Comparison of ENCODE assay signal across 28 cellular contexts in genomic region chr6:110587328-110587727, GRCh38.
"Had no signal": no experiment of that assay in that cellular context is flagged by ENCODE, and none has a peak within 500 bp of the region (broad histone marks: within the 10 kb centered on the region; RNA-seq: fewer than 3 reads in every experiment).

No MANE protein-coding gene starts in this region.

- H3K4me3 Mint-ChIP-seq: dendritic cell treated with granulocyte-macrophage colony-stimulating factor and Interleukin-4, amounts not matched to agents 40 ng/mL and 50 ng/mL, for 4 days; effector memory CD8-positive, alpha-beta T cell; endodermal cell; mesothelial cell of epicardium; naive B cell had no signal

- H3K27ac ChIP-seq: colonic mucosa, epithelial cell of prostate, esophagus squamous epithelium, gastrocnemius medialis, lower lobe of right lung had no signal

- FAIRE-seq: endometrium, islet of Langerhans, keratinocyte had no signal

- H3K4me3 ChIP-seq: colonic mucosa, esophagus squamous epithelium, gastrocnemius medialis, heart right ventricle, lower lobe of right lung, mucosa of descending colon had no signal

- DNase-seq: colonic mucosa; cortex of kidney; effector CD8-positive, alpha-beta T cell; effector memory CD8-positive, alpha-beta T cell; endodermal cell; erythroblast; esophagus squamous epithelium; foreskin fibroblast; foreskin melanocyte; gastrocnemius medialis; glutamatergic neuron; head of caudate nucleus; heart right ventricle; hippocampal formation; left colon; left ventricle myocardium superior; lower lobe of right lung; mesenchymal stem cell; mucosa of descending colon; naive B cell had no signal

- H3K9me3 Mint-ChIP-seq: dendritic cell treated with granulocyte-macrophage colony-stimulating factor and Interleukin-4, amounts not matched to agents 40 ng/mL and 50 ng/mL, for 4 days; effector memory CD8-positive, alpha-beta T cell; endodermal cell; mesothelial cell of epicardium had no signal

- H3K36me3 ChIP-seq: colonic mucosa, esophagus squamous epithelium, gastrocnemius medialis, heart right ventricle, lower lobe of right lung had no signal

- ATAC-seq: effector memory CD8-positive, alpha-beta T cell; esophagus mucosa; gastrocnemius medialis; left colon; left lobe of liver; left ventricle myocardium superior; lower lobe of right lung; mucosa of descending colon had no signal

- H3K4me1 ChIP-seq: colonic mucosa, esophagus squamous epithelium, gastrocnemius medialis, lower lobe of right lung had no signal

- H3K9me3 ChIP-seq: colonic mucosa, esophagus squamous epithelium, gastrocnemius medialis, heart right ventricle, lower lobe of right lung, mucosa of descending colon had no signal

- H3K27ac Mint-ChIP-seq: dendritic cell treated with granulocyte-macrophage colony-stimulating factor and Interleukin-4, amounts not matched to agents 40 ng/mL and 50 ng/mL, for 4 days; effector memory CD8-positive, alpha-beta T cell; endodermal cell; mesothelial cell of epicardium had no signal

- H3K4me1 Mint-ChIP-seq: mesothelial cell of epicardium had no signal

- H3K27me3 Mint-ChIP-seq: dendritic cell treated with granulocyte-macrophage colony-stimulating factor and Interleukin-4, amounts not matched to agents 40 ng/mL and 50 ng/mL, for 4 days; effector memory CD8-positive, alpha-beta T cell; naive B cell had no signal

- H3K36me3 Mint-ChIP-seq: mesothelial cell of epicardium, naive B cell had no signal

- H3K27me3 ChIP-seq: colonic mucosa, esophagus squamous epithelium, gastrocnemius medialis, heart right ventricle had no signal
